In the genomic region with DNA sequence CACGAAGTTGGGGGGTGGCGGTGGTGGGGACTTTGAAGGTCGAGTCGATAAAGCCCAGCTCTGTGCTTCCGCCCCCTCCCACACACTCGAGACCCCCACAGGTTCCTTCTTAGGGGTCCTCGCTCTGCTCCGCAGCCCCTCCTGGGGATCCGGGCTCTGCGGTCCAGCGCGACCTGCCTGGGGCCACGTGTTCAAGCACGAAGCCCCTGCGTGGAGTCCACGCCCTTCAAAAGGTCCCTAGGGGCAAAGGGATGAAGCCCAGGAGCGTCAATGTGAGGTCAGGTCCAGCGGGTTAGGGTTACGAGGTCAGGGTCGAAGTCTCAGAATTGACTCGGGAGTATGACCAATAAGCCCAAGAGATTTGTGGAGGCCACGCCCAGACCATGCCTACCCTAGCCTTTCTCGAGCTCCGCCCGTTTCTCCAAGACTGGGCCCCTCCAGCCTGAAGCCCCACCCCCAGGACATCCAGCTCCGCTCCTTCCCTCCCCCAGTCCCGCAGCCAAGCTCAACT, we compare ENCODE assay signal across 9 cellular contexts. TPM values are rescaled to one million over a fixed set of nuclear protein-coding genes. Genes with fewer than 3 reads are reported as not detected.
A peak's percentile ranks its signal among the peaks of the same experiment; 100 is the strongest.
DNase-seq lines count a peak whose midpoint lies in the region; ATAC-seq and TF ChIP-seq lines count a peak whose summit lies in the region.
"Had no signal": no experiment of that assay in that cellular context is flagged by ENCODE, and none has a peak within 500 bp of the region (broad histone marks: within the 10 kb centered on the region; RNA-seq: fewer than 3 reads in every experiment).

No MANE protein-coding gene starts in this region.

- H3K27me3 ChIP-seq in Panc1 (ENCODE audit: control insufficient read depth, insufficient read depth, low read length) (no peaks in the 10 kb centered on the region; the same call in 1 of the 2 replicates), left lung (peaks cover 38 to 83% of the 10 kb centered on the region in 2 donors)

- H3K9me3 ChIP-seq in Panc1 (ENCODE audit: control insufficient read depth, insufficient read depth, low read depth, low read length), result no peaks in the 10 kb centered on the region
- H3K9me3 ChIP-seq in left lung, result no peaks in the 10 kb centered on the region

- H3K9me3 Mint-ChIP-seq in stimulated activated naive CD8-positive, alpha-beta T cell treated with anti-CD3 and anti-CD28 coated beads, Interleukin-15, amount 100 ng/mL, for 72 hours, result no peaks in the 10 kb centered on the region

- POLR2A ChIA-PET in Panc1 (lab: Charles Lee), result no interaction called here

- H3K4me3 Mint-ChIP-seq in stimulated activated naive CD8-positive, alpha-beta T cell treated with anti-CD3 and anti-CD28 coated beads, Interleukin-15, amount 100 ng/mL, for 72 hours, result peak overlapping the region; percentile 83 to 94

- H3K4me3 ChIP-seq in Panc1 (ENCODE audit: low read depth in 2 of 2, low read length in 2 of 2) (peak overlapping the region; percentile 76 to 90), left lung (peak overlapping the region; percentile 47 to 51)

- in situ Hi-C loops in Panc1 (cut with HindIII; ENCODE audit: low pct_unique_long_range_greater_than_20kb, low sequenced_read_pairs), result no loop called here

- H3K36me3 ChIP-seq in Panc1 (ENCODE audit: control insufficient read depth, insufficient read depth, low read length) (no peaks in the 10 kb centered on the region), left lung (peaks cover 0 to 15% of the 10 kb centered on the region in 2 donors)

- ATAC-seq in Panc1 (peak; percentile 81), left lung (peak; percentile 59), GM18867 (IDR thresholded peaks at IDR 0.05; ENCODE audit: unreplicated experiment) (no peak)
- peak; percentile 44 for ATAC-seq in stimulated activated naive CD8-positive, alpha-beta T cell treated with anti-CD3 and anti-CD28 coated beads, Interleukin-15, amount 100 ng/mL, for 72 hours

- H3K4me1 Mint-ChIP-seq in stimulated activated naive CD8-positive, alpha-beta T cell treated with anti-CD3 and anti-CD28 coated beads, Interleukin-15, amount 100 ng/mL, for 72 hours, result peaks cover 34% of the 10 kb centered on the region

- TF ChIP-seq CTCF in Panc1 (IDR thresholded peaks at IDR 0.05) (no peak), left lung (IDR thresholded peaks at IDR 0.05) (no peak)

- CTCF ChIA-PET in Panc1 (lab: Charles Lee), result interaction anchor here (0.6 to 1.3 kb wide), 4 partner anchors 10 to 224 kb away, joined by 3 to 17 read pairs (median 6); no protein-coding TSS in a partner anchor

- intact Hi-C loops in Panc1 (cut with micrococcal nuclease; ENCODE audit: unreplicated experiment), result no loop called here
- intact Hi-C loops in left lung (cut with DNase I), result no loop called here

- H3K4me1 ChIP-seq in Panc1 (ENCODE audit: control insufficient read depth, insufficient read depth, low read length) (peaks cover 27% of the 10 kb centered on the region), left lung (peaks cover 25 to 36% of the 10 kb centered on the region in 2 donors)

- DNase-seq in activated CD8-positive, alpha-beta memory T cell treated with anti-CD3 and anti-CD28 coated beads for 24 hours, result peak; percentile 66
- no peak for DNase-seq in activated CD8-positive, alpha-beta memory T cell treated with anti-CD3 and anti-CD28 coated beads, Interleukin-2, amount 50 U/mL, for 4 hours
- no peak for DNase-seq in Panc1 (ENCODE audit: low read depth, low spot score)
- peak; percentile 81 for DNase-seq in cerebellar cortex (ENCODE audit: low spot score)
- DNase-seq in left lung, result peak in 1 of 2 donors; percentile 72
- peak; percentile 27 to 36 for DNase-seq in stimulated activated naive CD8-positive, alpha-beta T cell treated with anti-CD3 and anti-CD28 coated beads, Interleukin-15, amount 100 ng/mL, for 72 hours
- no peak for DNase-seq in effector CD8-positive, alpha-beta T cell (lab: John Stamatoyannopoulos, UW)

- H3K27me3 Mint-ChIP-seq in stimulated activated naive CD8-positive, alpha-beta T cell treated with anti-CD3 and anti-CD28 coated beads, Interleukin-15, amount 100 ng/mL, for 72 hours, result peaks cover 71% of the 10 kb centered on the region

- H3K27ac Mint-ChIP-seq in stimulated activated naive CD8-positive, alpha-beta T cell treated with anti-CD3 and anti-CD28 coated beads, Interleukin-15, amount 100 ng/mL, for 72 hours, result peak overlapping the region in 1 of 2 donors; percentile 71

- H3K27ac ChIP-seq in Panc1 (ENCODE audit: low read length), result peak overlapping the region; percentile 81
- H3K27ac ChIP-seq in left lung, result no peak overlapping the region

- no TSS peak for BruUV-seq in Panc1 (replicated peaks; lab: Mats Ljungman, UMichigan)

RNA-seq across cellular contexts. Expression of gene CACNA1G, which starts 0.8 kb away (rescaled TPM):
- 10.0 TPM for total RNA-seq in Panc1 (2021; ENCODE audit: unreplicated experiment)
- polyA plus RNA-seq in Panc1 (2012; ENCODE audit: insufficient read length), result 9.7 TPM
- 1 to 10 TPM in 1 of 2 donors, under 1 TPM in 1; 0.50 to 4.3 TPM for total RNA-seq in left lung
- total RNA-seq: dermis microvascular lymphatic vessel endothelial cell had no signal

RNA-seq across cellular contexts. Expression of gene SPATA20, which starts 12.8 kb away (rescaled TPM):
- total RNA-seq in Panc1 (2021; ENCODE audit: unreplicated experiment), result 82.2 TPM
- 77.3 TPM for polyA plus RNA-seq in Panc1 (2012; ENCODE audit: insufficient read length)
- total RNA-seq in left lung, result 10 to 100 TPM; 37.6 to 57.2 TPM

RNA-seq across cellular contexts. Expression of gene EPN3, which starts 27.2 kb away (rescaled TPM):
- total RNA-seq in Panc1 (2021; ENCODE audit: unreplicated experiment) (0.92 TPM), left lung (1 to 10 TPM in 1 of 2 donors, under 1 TPM in 1; 0.55 to 6.4 TPM)
- polyA plus RNA-seq in Panc1 (2012; ENCODE audit: insufficient read length), result 0.67 TPM

RNA-seq across cellular contexts. Expression of gene MYCBPAP, which starts 51.5 kb away (rescaled TPM):
- total RNA-seq in Panc1 (2021; ENCODE audit: unreplicated experiment), result 2.2 TPM
- polyA plus RNA-seq in Panc1 (2012; ENCODE audit: insufficient read length), result 3.7 TPM
- total RNA-seq in left lung, result 1 to 10 TPM; 1.4 to 2.7 TPM

Comparison
In these comparisons a context has a peak if more than half of its experiments do, and no peak if none do; other contexts are left out.
1. DNase-seq: peak in activated CD8-positive, alpha-beta memory T cell treated with anti-CD3 and anti-CD28 coated beads for 24 hours (single experiment), cerebellar cortex (single experiment) and stimulated activated naive CD8-positive, alpha-beta T cell treated with anti-CD3 and anti-CD28 coated beads, Interleukin-15, amount 100 ng/mL, for 72 hours (2 of 2); none in activated CD8-positive, alpha-beta memory T cell treated with anti-CD3 and anti-CD28 coated beads, Interleukin-2, amount 50 U/mL, for 4 hours (single experiment), Panc1 (single experiment) and effector CD8-positive, alpha-beta T cell (single experiment).